11 cellular contexts compared by ENCODE assay signal in genomic region chr4:184513802-184514120, GRCh38. TPM values are rescaled to one million over a fixed set of nuclear protein-coding genes. Genes with fewer than 3 reads are reported as not detected.
A peak's percentile ranks its signal among the peaks of the same experiment; 100 is the strongest.
DNase-seq lines count a peak whose midpoint lies in the region; ATAC-seq, FAIRE-seq and TF ChIP-seq lines count a peak whose summit lies in the region.
"Had no signal": no experiment of that assay in that cellular context is flagged by ENCODE, and none has a peak within 500 bp of the region (broad histone marks: within the 10 kb centered on the region; RNA-seq: fewer than 3 reads in every experiment).

No MANE protein-coding gene starts in this region.

- H3K4me3 ChIP-seq in AG04450 (ENCODE audit: low read depth, low read length) = peak overlapping the region; percentile 52
- no peak overlapping the region for H3K4me3 ChIP-seq in colonic mucosa
- H3K4me3 ChIP-seq in mesendoderm (ENCODE audit: low read length) = no peak overlapping the region
- H3K4me3 ChIP-seq: lung had no signal

- H2BK5ac ChIP-seq in mesendoderm (ENCODE audit: low read length) = no peak overlapping the region

- no peak for FAIRE-seq in GM12892 (lab: Jason Lieb, UNC)

- peak; percentile 5 for ATAC-seq in GM19025 (IDR thresholded peaks at IDR 0.05; ENCODE audit: low read depth, unreplicated experiment)
- peak; percentile 26 for ATAC-seq in HG03135 (IDR thresholded peaks at IDR 0.05; ENCODE audit: unreplicated experiment)
- no peak for ATAC-seq in left colon

- no peak overlapping the region for H3K23ac ChIP-seq in mesendoderm (ENCODE audit: low read length)

- no peak overlapping the region for H4K5ac ChIP-seq in mesendoderm (ENCODE audit: low read length)

- WGBS in mesendoderm (ENCODE audit: extremely low coverage, insufficient coverage, low lambda C conversion rate) = no CpG with 5 or more reads among the region's 2 CpGs

- no peak overlapping the region for H3K18ac ChIP-seq in mesendoderm (ENCODE audit: low read length)

- intact Hi-C loops in colonic mucosa (cut with DNase I) (no loop called here), left colon (cut with DNase I, micrococcal nuclease) (no loop called here)

- H3K9me3 ChIP-seq in AG04450 (ENCODE audit: control insufficient read depth, insufficient read depth, low read length) (peaks cover 4% of the 10 kb centered on the region), colonic mucosa (no peaks in the 10 kb centered on the region)

- no peak overlapping the region for H3K9ac ChIP-seq in colonic mucosa (ENCODE audit: low read depth in 2 of 2, low read length in 2 of 2)
- no peak overlapping the region for H3K9ac ChIP-seq in mesendoderm (ENCODE audit: low read length)

- no peak overlapping the region for H3K4ac ChIP-seq in mesendoderm (ENCODE audit: low read depth, low read length)

- no peak overlapping the region for H2AK5ac ChIP-seq in mesendoderm (ENCODE audit: low read length)

- no peak overlapping the region for H4K8ac ChIP-seq in mesendoderm (ENCODE audit: low read depth, low read length)

- H3K36me3 ChIP-seq in colonic mucosa (no peaks in the 10 kb centered on the region), mesendoderm (ENCODE audit: control insufficient read depth, insufficient read depth, low read length) (no peaks in the 10 kb centered on the region)

- no peaks in the 10 kb centered on the region for H3K27me3 ChIP-seq in AG04450 (ENCODE audit: control insufficient read depth, insufficient read depth, low read length)
- no peaks in the 10 kb centered on the region for H3K27me3 ChIP-seq in colonic mucosa
- H3K27me3 ChIP-seq in mesendoderm (ENCODE audit: insufficient read depth, low read length, poor library complexity) = no peaks in the 10 kb centered on the region

- H3K56ac ChIP-seq in mesendoderm (ENCODE audit: low read length) = no peak overlapping the region

- no peak for TF ChIP-seq CTCF in AG04450 (IDR thresholded peaks at IDR 0.05; ENCODE audit: low read depth, low read length)
- TF ChIP-seq CTCF in colonic mucosa (IDR thresholded peaks at IDR 0.05) = no peak

- no peak overlapping the region for H2BK15ac ChIP-seq in mesendoderm (replicated peaks; ENCODE audit: low read depth)

- no peak overlapping the region for H2BK120ac ChIP-seq in mesendoderm (ENCODE audit: low read depth, low read length)

- H3K79me2 ChIP-seq in mesendoderm (ENCODE audit: control insufficient read depth, insufficient read depth, low read length) = no peaks in the 10 kb centered on the region

- DNase-seq in AG04450 (ENCODE audit: low read depth, low spot score) = no peak
- DNase-seq in colonic mucosa = no peak
- DNase-seq in T-helper 9 cell = no peak
- no peak for DNase-seq in mesendoderm
- no peak for DNase-seq in GM12892 (ENCODE audit: insufficient read length)
- no peak for DNase-seq in left colon
- DNase-seq: NCI-H2171 treated with DMSO at 0.1 percent for 48 hours had no signal

- no peak overlapping the region for H3K4me2 ChIP-seq in mesendoderm (ENCODE audit: low read length)

- CTCF ChIA-PET in AG04450 (lab: Charles Lee) = interaction anchor here (0.7 to 3.5 kb wide), 3 partner anchors 226 to 582 kb away, joined by 3 to 19 read pairs (median 6); no protein-coding TSS in a partner anchor

- H3K79me1 ChIP-seq in mesendoderm (ENCODE audit: low read length) = no peaks in the 10 kb centered on the region

- H3K4me1 ChIP-seq in colonic mucosa (no peaks in the 10 kb centered on the region), mesendoderm (ENCODE audit: control insufficient read depth, low read depth, low read length) (peaks cover 3% of the 10 kb centered on the region)

- POLR2A ChIA-PET in AG04450 (lab: Yijun Ruan, JAX) = interaction anchor here (0.6 to 2.2 kb wide), 3 partner anchors 23 to 74 kb away, joined by 4 to 16 read pairs (median 11); partner anchors contain the start of gene IRF2

- TF ChIP-seq POLR2A in GM12892 (IDR thresholded peaks at IDR 0.05; ENCODE audit: low read depth, low read length) = no peak

- peak overlapping the region; percentile 85 for H3K27ac ChIP-seq in AG04450 (ENCODE audit: low read depth, low read length)
- peak overlapping the region; percentile 39 for H3K27ac ChIP-seq in colonic mucosa
- no peak overlapping the region for H3K27ac ChIP-seq in mesendoderm (ENCODE audit: low read depth, low read length)
- H3K27ac ChIP-seq: VCaP had no signal

RNA-seq across cellular contexts. Expression of gene IRF2, which starts 39.4 kb away (rescaled TPM):
- polyA plus RNA-seq in AG04450 (2011; rRNA removed) = 31.4 and 39.2 TPM in 2 replicates
- polyA minus RNA-seq in AG04450 (2011; rRNA and poly(A)+ RNA removed) = 43.2 and 46.4 TPM in 2 replicates
- total RNA-seq in colonic mucosa = 10 to 100 TPM; 36.2 to 61.9 TPM
- polyA plus RNA-seq in mesendoderm (2013, experiment 1 of 2) = 4.1 TPM
- polyA plus RNA-seq in mesendoderm (2013, experiment 2 of 2) = 4.4 TPM
- 68.6 TPM for polyA plus RNA-seq in GM12892 (2012; ENCODE audit: missing spikeins)
- total RNA-seq in left colon = 10 to 100 TPM; 45.5 to 51.3 TPM
